Comparison of ENCODE assay signal across 8 cellular contexts in the genomic region with DNA sequence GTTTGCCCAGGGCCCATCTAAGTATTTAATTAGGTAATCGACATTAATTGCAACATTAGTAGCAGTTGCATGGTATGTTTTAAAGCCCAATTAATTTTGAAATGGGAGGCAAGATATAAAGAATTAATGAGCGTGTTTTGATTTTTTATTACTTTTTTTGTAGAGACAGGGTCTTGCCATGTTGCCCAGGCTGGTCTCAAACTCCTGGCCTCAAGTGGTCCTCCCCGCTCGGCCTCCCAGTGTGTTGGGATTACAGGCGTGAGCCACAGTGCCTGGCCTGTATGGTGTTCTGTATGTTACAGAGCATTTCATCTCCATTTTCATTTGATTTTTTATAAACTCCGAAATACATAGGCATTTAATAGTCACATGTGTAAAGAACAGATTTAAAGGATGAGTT. TPM values are rescaled to one million over a fixed set of nuclear protein-coding genes. Genes with fewer than 3 reads are reported as not detected.
A peak's percentile ranks its signal among the peaks of the same experiment; 100 is the strongest.
DNase-seq lines count a peak whose midpoint lies in the region; ATAC-seq and TF ChIP-seq lines count a peak whose summit lies in the region.

No MANE protein-coding gene starts in this region.

- in situ Hi-C loops in brain microvascular endothelial cell (cut with HindIII; ENCODE audit: low pct_ligation_motif_present, low sequenced_read_pairs) = no loop called here

- H3K27ac ChIP-seq in heart right ventricle = peak overlapping the region in 8 of 10 donors; percentile 77 to 97 (median 88)
- peak overlapping the region; percentile 90 for H3K27ac ChIP-seq in brain microvascular endothelial cell
- peak overlapping the region; percentile 95 for H3K27ac ChIP-seq in mesodermal cell (ENCODE audit: low read depth, low read length, severe bottlenecking)
- peak overlapping the region; percentile 83 to 85 for H3K27ac ChIP-seq in uterus

- H3K4me3 ChIP-seq in heart right ventricle (peak overlapping the region; percentile 49 to 99 (median 86)), brain microvascular endothelial cell (ENCODE audit: low read depth, low read length) (peak overlapping the region; percentile 99), mesodermal cell (ENCODE audit: extremely low read depth, insufficient read depth, low read length, poor library complexity, severe bottlenecking) (peak overlapping the region; percentile 94), uterus (peak overlapping the region; percentile 84 to 99)

- H3K27me3 ChIP-seq in heart right ventricle = no peaks in the 10 kb centered on the region
- H3K27me3 ChIP-seq in brain microvascular endothelial cell (replicated peaks) = no peaks in the 10 kb centered on the region
- no peaks in the 10 kb centered on the region for H3K27me3 ChIP-seq in uterus

- H3K36me3 ChIP-seq in heart right ventricle (peaks cover 0 to 30% (median 8%) of the 10 kb centered on the region in 9 donors), brain microvascular endothelial cell (replicated peaks) (peaks cover 14% of the 10 kb centered on the region), mesodermal cell (ENCODE audit: control insufficient read depth, insufficient read depth, low read length) (peaks cover 22% of the 10 kb centered on the region), uterus (no peaks in the 10 kb centered on the region)

- 62 to 64% methylated on average over 6 of the region's 6 CpGs for WGBS in heart right ventricle, 2 donors
- 38 to 40% methylated on average over 2 of the region's 6 CpGs for WGBS in mesodermal cell (ENCODE audit: insufficient coverage in 2 of 2), 2 experiments

- no peak for ATAC-seq in heart right ventricle
- ATAC-seq in Right ventricle myocardium superior (ENCODE audit: poor library complexity) = no peak
- no peak for ATAC-seq in HG03025 (IDR thresholded peaks at IDR 0.05; ENCODE audit: low FRiP score, unreplicated experiment)
- no peak for ATAC-seq in GM21447 (IDR thresholded peaks at IDR 0.05; ENCODE audit: unreplicated experiment)

- TF ChIP-seq POLR2A in uterus (IDR thresholded peaks at IDR 0.05) = no peak

- TF ChIP-seq CTCF in heart right ventricle (IDR thresholded peaks at IDR 0.05) = no peak
- no peak for TF ChIP-seq CTCF in brain microvascular endothelial cell (IDR thresholded peaks at IDR 0.05; ENCODE audit: low read depth, low read length, missing control alignments)
- TF ChIP-seq CTCF in uterus (IDR thresholded peaks at IDR 0.05) = no peak

- H3K4me1 ChIP-seq in heart right ventricle = peaks cover 4 to 36% (median 28%) of the 10 kb centered on the region in 9 donors
- H3K4me1 ChIP-seq in mesodermal cell (ENCODE audit: control insufficient read depth, insufficient read depth, low read length, poor library complexity, severe bottlenecking) = no peaks in the 10 kb centered on the region
- H3K4me1 ChIP-seq in uterus = peaks cover 0 to 8% of the 10 kb centered on the region in 2 donors

- intact Hi-C loops in heart right ventricle (cut with DNase I) = loop anchor here in 2 of 10 donors (5.0 kb wide), 1 partner anchor 48 kb away; a partner anchor contains a TSS
- intact Hi-C loops in Right ventricle myocardium superior (cut with DNase I) = no loop called here
- intact Hi-C loops in uterus (cut with DNase I; ENCODE audit: low total_unique reads) = no loop called here

- H3K9me3 ChIP-seq in heart right ventricle = peaks cover 0 to 10% (median 2%) of the 10 kb centered on the region in 11 donors
- peaks cover 11% of the 10 kb centered on the region for H3K9me3 ChIP-seq in mesodermal cell (ENCODE audit: control insufficient read depth, low read length)
- no peaks in the 10 kb centered on the region for H3K9me3 ChIP-seq in uterus

- no peak for DNase-seq in heart right ventricle
- no peak for DNase-seq in Right ventricle myocardium superior
- no peak for DNase-seq in brain microvascular endothelial cell
- DNase-seq in uterus = no peak
- no peak for DNase-seq in stimulated activated CD4-positive, alpha-beta T cell treated with anti-CD3 and anti-CD28 coated beads, Interleukin-12 subunit alpha, Interleukin-12 subunit beta, amount 100 ng/mL, for 4 hours

RNA-seq across cellular contexts. Expression of a gene that starts 0.9 kb away (rescaled TPM):
- total RNA-seq in heart right ventricle = 10 to 100 TPM; 18.5 to 25.5 (median 21.9) TPM
- 10 to 100 TPM; 18.6 to 27.7 TPM for polyA plus RNA-seq in heart right ventricle
- 17.5 TPM for total RNA-seq in Right ventricle myocardium superior
- polyA plus RNA-seq in mesodermal cell (2013, experiment 1 of 2) = 46.8 TPM
- 50.3 TPM for polyA plus RNA-seq in mesodermal cell (2013, experiment 2 of 2)
- total RNA-seq in uterus = 10 to 100 TPM; 30.3 to 63.0 (median 46.6) TPM

RNA-seq across cellular contexts. Expression of a gene that starts 46.5 kb away (rescaled TPM):
- total RNA-seq in heart right ventricle = 100 to 1,000 TPM in 5 of 10 donors, 10 to 100 TPM in 5; 82.2 to 211 (median 103) TPM
- polyA plus RNA-seq in heart right ventricle = 100 to 1,000 TPM in 1 of 2 donors, 10 to 100 TPM in 1; 92.4 to 125 TPM
- 106 TPM for total RNA-seq in Right ventricle myocardium superior
- 157 TPM for polyA plus RNA-seq in mesodermal cell (2013, experiment 1 of 2)
- polyA plus RNA-seq in mesodermal cell (2013, experiment 2 of 2) = 140 TPM
- 10 to 100 TPM; 13.6 to 91.4 (median 69.1) TPM for total RNA-seq in uterus
